ENCODE assay signal across 21 cellular contexts in genomic region chr3:29486917-29487316, GRCh38.
"Had no signal": no experiment of that assay in that cellular context is flagged by ENCODE, and none has a peak within 500 bp of the region (broad histone marks: within the 10 kb centered on the region; RNA-seq: fewer than 3 reads in every experiment).

No MANE protein-coding gene starts in this region.

- H3K4me3 ChIP-seq: colonic mucosa, heart left ventricle, mucosa of descending colon, right atrium auricular region, sigmoid colon, skin epidermis, testis, transverse colon had no signal

- H3K27me3 Mint-ChIP-seq: stimulated activated naive B cell treated with anti-CD40 and anti-IgM and Interleukin-4, amounts not matched to agents 10 μg/mL and 1 μg/mL and 100 μg/mL, for 72 hours; stimulated activated naive CD8-positive, alpha-beta T cell treated with anti-CD3 and anti-CD28 coated beads, Interleukin-15, amount 100 ng/mL, for 72 hours had no signal

- H3K36me3 Mint-ChIP-seq: natural killer cell; stimulated activated naive B cell treated with anti-CD40 and anti-IgM and Interleukin-4, amounts not matched to agents 10 μg/mL and 1 μg/mL and 100 μg/mL, for 72 hours had no signal

- FAIRE-seq: endothelial cell of umbilical vein had no signal

- H3K4me1 ChIP-seq: colonic mucosa, right atrium auricular region, testis, transverse colon had no signal

- H3K36me3 ChIP-seq: colonic mucosa, right atrium auricular region, transverse colon had no signal

- H3K4me1 Mint-ChIP-seq: natural killer cell; neural crest cell; stimulated activated naive B cell treated with anti-CD40 and anti-IgM and Interleukin-4, amounts not matched to agents 10 μg/mL and 1 μg/mL and 100 μg/mL, for 72 hours; stimulated activated naive CD8-positive, alpha-beta T cell treated with anti-CD3 and anti-CD28 coated beads, Interleukin-15, amount 100 ng/mL, for 72 hours had no signal

- H3K27ac ChIP-seq: colonic mucosa, sigmoid colon, testis, transverse colon had no signal

- H3K9me3 ChIP-seq: colonic mucosa, heart left ventricle, mucosa of descending colon, right atrium auricular region, sigmoid colon, testis, transverse colon had no signal

- H3K27ac Mint-ChIP-seq: endodermal cell; natural killer cell; stimulated activated naive B cell treated with anti-CD40 and anti-IgM and Interleukin-4, amounts not matched to agents 10 μg/mL and 1 μg/mL and 100 μg/mL, for 72 hours; stimulated activated naive CD8-positive, alpha-beta T cell treated with anti-CD3 and anti-CD28 coated beads, Interleukin-15, amount 100 ng/mL, for 72 hours had no signal

- H3K27me3 ChIP-seq: colonic mucosa, heart left ventricle, right atrium auricular region, sigmoid colon, testis had no signal

- H3K4me3 Mint-ChIP-seq: endodermal cell; natural killer cell; neural crest cell; stimulated activated naive B cell treated with anti-CD40 and anti-IgM and Interleukin-4, amounts not matched to agents 10 μg/mL and 1 μg/mL and 100 μg/mL, for 72 hours; stimulated activated naive CD8-positive, alpha-beta T cell treated with anti-CD3 and anti-CD28 coated beads, Interleukin-15, amount 100 ng/mL, for 72 hours had no signal

- ATAC-seq: left colon; left ventricle myocardium superior; mucosa of descending colon; natural killer cell; stimulated activated naive B cell treated with anti-CD40 and anti-IgM and Interleukin-4, amounts not matched to agents 10 μg/mL and 1 μg/mL and 100 μg/mL, for 72 hours; stimulated activated naive CD8-positive, alpha-beta T cell treated with anti-CD3 and anti-CD28 coated beads, Interleukin-15, amount 100 ng/mL, for 72 hours had no signal

- DNase-seq: colonic mucosa; endodermal cell; foreskin melanocyte; heart left ventricle; hippocampal formation; left colon; left ventricle myocardium superior; mucosa of descending colon; natural killer cell; posterior cingulate gyrus; sigmoid colon; stimulated activated CD4-positive, alpha-beta T cell treated with anti-CD3 and anti-CD28 coated beads, Interleukin-2, amount 100 ng/mL, for 24 hours; stimulated activated CD4-positive, alpha-beta T cell treated with anti-CD3 and anti-CD28 coated beads, Interleukin-4, amount 100 ng/mL, for 4 hours; stimulated activated naive B cell treated with anti-CD40 and anti-IgM and Interleukin-4, amounts not matched to agents 10 μg/mL and 1 μg/mL and 100 μg/mL, for 72 hours; stimulated activated naive CD8-positive, alpha-beta T cell treated with anti-CD3 and anti-CD28 coated beads, Interleukin-15, amount 100 ng/mL, for 72 hours; testis; transverse colon had no signal
